In genomic region chr6:35048031-35048613, GRCh38 we compare ENCODE assay signal across 8 cellular contexts.
A peak's percentile ranks its signal among the peaks of the same experiment; 100 is the strongest.
DNase-seq lines count a peak whose midpoint lies in the region; ATAC-seq, FAIRE-seq and TF ChIP-seq lines count a peak whose summit lies in the region.

No MANE protein-coding gene starts in this region.

- CTCF ChIA-PET in H1 (lab: Charles Lee; ENCODE audit: partially characterized antibody), result interaction anchor here (1.0 to 3.8 kb wide), 13 partner anchors 12 to 91 kb away, joined by 3 to 37 read pairs (median 6); no protein-coding TSS in a partner anchor

- peak overlapping the region in 3 of 4 experiments; percentile 69 to 79 (median 76); a peak in 6 of 7 replicates for H3K9ac ChIP-seq in H1 (replicated peaks in 1 of 4; ENCODE audit: extremely low read depth in 1 of 4, low read depth in 3 of 4, low read length in 3 of 4)

- no peaks in the 10 kb centered on the region for H3K27me3 Mint-ChIP-seq in stimulated activated naive CD8-positive, alpha-beta T cell treated with anti-CD3 and anti-CD28 coated beads, Interleukin-15, amount 100 ng/mL, for 72 hours
- H3K27me3 Mint-ChIP-seq in nephron progenitor cell (ENCODE audit: low read depth, poor library complexity), result no peaks in the 10 kb centered on the region
- H3K27me3 Mint-ChIP-seq in naive thymus-derived CD8-positive, alpha-beta T cell, result no peaks in the 10 kb centered on the region

- H3K56ac ChIP-seq in H1 (replicated peaks; ENCODE audit: insufficient read length, low read depth, low read length), result no peak overlapping the region

- H3K36me3 Mint-ChIP-seq in nephron progenitor cell (ENCODE audit: low read depth), result peaks cover 7% of the 10 kb centered on the region
- peaks cover 0 to 4% (median 0%) of the 10 kb centered on the region in 3 donors for H3K36me3 Mint-ChIP-seq in naive thymus-derived CD8-positive, alpha-beta T cell

- H3K79me2 ChIP-seq in H1 (ENCODE audit: control insufficient read depth in 1 of 2, insufficient read depth in 2 of 2, low read length in 2 of 2), result no peaks in the 10 kb centered on the region

- H2BK20ac ChIP-seq in H1 (ENCODE audit: low read length), result peak overlapping the region; percentile 98; the same call in 1 of the 2 replicates

- H4K91ac ChIP-seq in H1 (replicated peaks; ENCODE audit: insufficient read length, low read length), result peak overlapping the region; percentile 93

- 0 out of 2 replicates have a peak overlapping the region, but pooled peaks have one; percentile 17 for H4K8ac ChIP-seq in H1 (ENCODE audit: extremely low read depth, insufficient read depth, low read length)

- H3K27ac Mint-ChIP-seq in stimulated activated naive CD8-positive, alpha-beta T cell treated with anti-CD3 and anti-CD28 coated beads, Interleukin-15, amount 100 ng/mL, for 72 hours, result peak overlapping the region; percentile 3 to 10
- no peak overlapping the region for H3K27ac Mint-ChIP-seq in nephron progenitor cell
- H3K27ac Mint-ChIP-seq in naive thymus-derived CD8-positive, alpha-beta T cell, result peak overlapping the region in 4 of 10 donors; percentile 35 to 68 (median 56)

- H3K23ac ChIP-seq in H1 (ENCODE audit: insufficient read length), result no peak overlapping the region

- H3K4me1 ChIP-seq in H1 (replicated peaks in 1 of 4; ENCODE audit: control insufficient read depth in 3 of 4, insufficient read depth in 4 of 4, low read length in 3 of 4), result peaks cover 24 to 58% (median 43%) of the 10 kb centered on the region in 4 experiments

- no peak overlapping the region for H3K14ac ChIP-seq in H1 (ENCODE audit: insufficient read length)

- peak overlapping the region; percentile 63 for H3K4ac ChIP-seq in H1 (replicated peaks; ENCODE audit: insufficient read length, low read depth, low read length)

- H3K23me2 ChIP-seq in H1 (ENCODE audit: low read depth, low read length), result no peaks in the 10 kb centered on the region

- TF ChIP-seq CTCF in H1 (IDR thresholded peaks at IDR 0.05; ENCODE audit: control extremely low read depth in 1 of 3, insufficient read depth in 1 of 3, low read depth in 1 of 3, low read length in 3 of 3) (no peak), nephron progenitor cell (IDR thresholded peaks at IDR 0.05) (no peak), GM10266 (IDR thresholded peaks at IDR 0.05; ENCODE audit: control insufficient read depth, insufficient read depth, low read depth, missing control alignments) (no peak)

- TF ChIP-seq RAD21 in H1 (IDR thresholded peaks at IDR 0.05 in 1 of 2, conservative IDR thresholded peaks at IDR 0.05 in 1 of 2; ENCODE audit: low read depth in 2 of 2, low read length in 2 of 2), result no peak

- H2AK5ac ChIP-seq in H1 (ENCODE audit: low read depth, low read length), result peak overlapping the region; percentile 91; the same call in 1 of the 2 replicates

- H3K79me1 ChIP-seq in H1 (ENCODE audit: low read depth, low read length), result no peaks in the 10 kb centered on the region

- H2AFZ ChIP-seq in H1 (ENCODE audit: low read length), result peak overlapping the region; percentile 90

- H3K4me3 Mint-ChIP-seq in stimulated activated naive CD8-positive, alpha-beta T cell treated with anti-CD3 and anti-CD28 coated beads, Interleukin-15, amount 100 ng/mL, for 72 hours, result no peak overlapping the region
- H3K4me3 Mint-ChIP-seq in nephron progenitor cell, result peak overlapping the region; percentile 6
- peak overlapping the region in 3 of 10 donors; percentile 1 to 55 (median 1) for H3K4me3 Mint-ChIP-seq in naive thymus-derived CD8-positive, alpha-beta T cell

- H3K9me3 ChIP-seq in H1 (ENCODE audit: insufficient read depth in 2 of 2, low read depth in 1 of 2, low read length in 1 of 2), result no peaks in the 10 kb centered on the region

- H4K5ac ChIP-seq in H1 (ENCODE audit: insufficient read length, low read depth, low read length), result peak overlapping the region; percentile 82

- TF ChIP-seq POLR2A in H1 (IDR thresholded peaks at IDR 0.05; ENCODE audit: control extremely low read depth in 1 of 2, low read depth in 2 of 2, low read length in 2 of 2), result peak; percentile 28 to 48

- H3K36me3 ChIP-seq in H1 (ENCODE audit: control insufficient read depth in 2 of 4, insufficient read depth in 4 of 4, low read length in 3 of 4), result no peaks in the 10 kb centered on the region; a peak in 1 of 8 replicates

- H2BK12ac ChIP-seq in H1 (ENCODE audit: low read depth, low read length), result peak overlapping the region; percentile 100; the same call in 1 of the 2 replicates

- H2BK15ac ChIP-seq in H1 (ENCODE audit: low read length), result no peak overlapping the region

- no peak for FAIRE-seq in H1 (lab: Jason Lieb, UNC)

- peak overlapping the region; percentile 46 to 49 for H3K4me2 ChIP-seq in H1 (ENCODE audit: insufficient read depth in 1 of 2, low read depth in 2 of 2, low read length in 2 of 2)

- peak overlapping the region; percentile 98 for H3K18ac ChIP-seq in H1 (ENCODE audit: extremely low read depth, low read length)

- WGBS in H1 (ENCODE audit: extremely low coverage in 1 of 2, insufficient coverage in 1 of 2, insufficient read length in 1 of 2, insufficient replicate concordance in 2 of 2, low coverage in 1 of 2, low lambda C conversion rate in 2 of 2, missing lambda C conversion rate in 1 of 2), 2 experiments, result 40% methylated on average over 12 of the region's 12 CpGs; no CpG with 5 or more reads in 1 of the 2 experiments

- H3K27me3 ChIP-seq in H1 (replicated peaks in 1 of 4; ENCODE audit: control insufficient read depth in 3 of 4, extremely low read depth in 1 of 4, insufficient read depth in 3 of 4, low read length in 3 of 4), result no peaks in the 10 kb centered on the region

- no peaks in the 10 kb centered on the region for H3K9me3 Mint-ChIP-seq in stimulated activated naive CD8-positive, alpha-beta T cell treated with anti-CD3 and anti-CD28 coated beads, Interleukin-15, amount 100 ng/mL, for 72 hours
- H3K9me3 Mint-ChIP-seq in nephron progenitor cell, result no peaks in the 10 kb centered on the region
- no peaks in the 10 kb centered on the region for H3K9me3 Mint-ChIP-seq in naive thymus-derived CD8-positive, alpha-beta T cell

- no peaks in the 10 kb centered on the region for H4K20me1 ChIP-seq in H1 (replicated peaks in 1 of 2; ENCODE audit: control insufficient read depth in 1 of 2, insufficient read depth in 2 of 2, low read length in 2 of 2)

- DNase-seq in stimulated activated naive CD8-positive, alpha-beta T cell treated with anti-CD3 and anti-CD28 coated beads, Interleukin-15, amount 100 ng/mL, for 72 hours, result no peak
- no peak for DNase-seq in stimulated activated naive CD8-positive, alpha-beta T cell treated with anti-CD3 and anti-CD28 coated beads, Interleukin-15, Interleukin-2, amounts not matched to agents 100 U/mL and 50 U/mL, for 24 hours
- DNase-seq in H1 (ENCODE audit: low read depth in 1 of 2, low spot score in 2 of 2) (no peak), nephron progenitor cell (no peak), GM10266 (ENCODE audit: extremely low spot score) (no peak)
- DNase-seq in naive thymus-derived CD8-positive, alpha-beta T cell, result no peak

- peak overlapping the region; percentile 95 for H2BK5ac ChIP-seq in H1 (ENCODE audit: low read depth, low read length)

- peak overlapping the region; percentile 55 for H2BK120ac ChIP-seq in H1 (replicated peaks; ENCODE audit: low read depth, low read length)

- peaks cover 18% of the 10 kb centered on the region for H3K4me1 Mint-ChIP-seq in stimulated activated naive CD8-positive, alpha-beta T cell treated with anti-CD3 and anti-CD28 coated beads, Interleukin-15, amount 100 ng/mL, for 72 hours
- peaks cover 4% of the 10 kb centered on the region for H3K4me1 Mint-ChIP-seq in nephron progenitor cell
- peaks cover 5 to 27% (median 8%) of the 10 kb centered on the region in 4 donors for H3K4me1 Mint-ChIP-seq in naive thymus-derived CD8-positive, alpha-beta T cell

- POLR2A ChIA-PET in H1 (lab: Charles Lee; ENCODE audit: partially characterized antibody), result interaction anchor here (0.7 to 3.7 kb wide), 7 partner anchors 11 to 160 kb away, joined by 3 to 18 read pairs (median 4); partner anchors contain the start of gene TAF11
- POLR2A ChIA-PET in naive thymus-derived CD8-positive, alpha-beta T cell (lab: Charles Lee), result no interaction called here

- H3K27ac ChIP-seq in H1 (ENCODE audit: low read depth, low read length), result peak overlapping the region; percentile 96

- TF ChIP-seq EP300 in H1 (IDR thresholded peaks at IDR 0.05; ENCODE audit: borderline replicate concordance in 1 of 2, low read depth in 2 of 2, low read length in 2 of 2), result no peak

- ATAC-seq in stimulated activated naive CD8-positive, alpha-beta T cell treated with anti-CD3 and anti-CD28 coated beads, Interleukin-15, amount 100 ng/mL, for 72 hours, result no peak
- no peak for ATAC-seq in stimulated activated naive CD8-positive, alpha-beta T cell treated with anti-CD3 and anti-CD28 coated beads, Interleukin-15, Interleukin-2, amounts not matched to agents 100 U/mL and 50 U/mL, for 24 hours
- no peak for ATAC-seq in naive thymus-derived CD8-positive, alpha-beta T cell
- ATAC-seq in GM18519 (IDR thresholded peaks at IDR 0.05; ENCODE audit: low FRiP score, unreplicated experiment), result no peak
- no peak for ATAC-seq in HG02870 (IDR thresholded peaks at IDR 0.05; ENCODE audit: unreplicated experiment)

- H3K4me3 ChIP-seq in H1 (ENCODE audit: extremely low read depth in 1 of 4, insufficient read depth in 2 of 4, low read depth in 3 of 4, low read length in 4 of 4), result peak overlapping the region in 2 of 4 experiments; percentile 4 to 10; a peak in 3 of 8 replicates

TF ChIP-seq in H1, 55 proteins besides CTCF, POLR2A, EP300 and RAD21 (continues in another document):
- TF ChIP-seq CHD1 (IDR thresholded peaks at IDR 0.05; ENCODE audit: low read depth, low read length) (no peak), SP2 (IDR thresholded peaks at IDR 0.05; ENCODE audit: low read length) (no peak), KDM4A (IDR thresholded peaks at IDR 0.05; ENCODE audit: low read depth, low read length, severe bottlenecking) (no peak), ASH2L (IDR thresholded peaks at IDR 0.05; ENCODE audit: low read length) (peak; percentile 87), SIN3A (conservative IDR thresholded peaks at IDR 0.05 in 1 of 2, IDR thresholded peaks at IDR 0.05 in 1 of 2; ENCODE audit: low read depth in 1 of 2, low read length in 2 of 2) (no peak), CREB1 (IDR thresholded peaks at IDR 0.05) (no peak), GABPA (IDR thresholded peaks at IDR 0.05; ENCODE audit: borderline replicate concordance, insufficient read depth, low read length) (no peak), TEAD4 (IDR thresholded peaks at IDR 0.05; ENCODE audit: low read depth, low read length) (no peak)
- TF ChIP-seq, protein P1, sequence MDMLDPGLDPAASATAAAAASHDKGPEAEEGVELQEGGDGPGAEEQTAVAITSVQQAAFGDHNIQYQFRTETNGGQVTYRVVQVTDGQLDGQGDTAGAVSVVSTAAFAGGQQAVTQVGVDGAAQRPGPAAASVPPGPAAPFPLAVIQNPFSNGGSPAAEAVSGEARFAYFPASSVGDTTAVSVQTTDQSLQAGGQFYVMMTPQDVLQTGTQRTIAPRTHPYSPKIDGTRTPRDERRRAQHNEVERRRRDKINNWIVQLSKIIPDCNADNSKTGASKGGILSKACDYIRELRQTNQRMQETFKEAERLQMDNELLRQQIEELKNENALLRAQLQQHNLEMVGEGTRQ (IDR thresholded peaks at IDR 0.05; ENCODE audit: low read length), result no peak
